22 cellular contexts compared by ENCODE assay signal in the genomic region with DNA sequence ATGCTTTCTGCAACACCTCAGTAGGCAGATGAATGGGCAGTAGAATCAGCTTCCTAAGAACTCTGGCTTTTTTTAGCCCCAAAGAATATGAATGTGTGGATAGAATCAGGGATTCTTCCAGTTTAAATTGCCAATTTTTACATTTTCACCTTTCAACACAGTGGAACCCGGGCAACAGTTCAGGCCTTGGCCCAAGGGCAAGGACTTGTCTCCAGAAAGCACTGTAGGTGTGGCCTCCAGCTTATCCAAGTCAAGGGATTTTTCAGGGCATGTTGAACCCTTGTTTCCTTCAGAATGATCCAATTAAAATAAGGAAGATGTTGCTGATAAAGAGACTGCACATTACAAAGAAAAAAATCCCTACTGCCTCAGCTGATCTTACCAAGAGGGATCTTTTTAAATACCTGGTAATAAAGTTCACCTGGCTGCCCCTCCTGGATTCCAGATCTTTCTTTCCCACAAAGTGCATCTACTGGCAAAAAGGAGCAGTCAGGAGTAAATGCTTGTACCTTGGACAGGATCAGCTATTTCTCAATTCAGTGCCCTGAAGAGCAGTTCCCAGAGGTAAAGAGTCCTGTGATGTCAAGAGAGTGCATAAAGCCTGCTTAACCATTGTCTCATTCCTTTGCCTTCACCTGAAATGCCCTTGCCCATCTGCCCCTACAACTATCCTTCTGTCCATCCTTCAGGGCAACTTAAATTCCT.
"Had no signal": no experiment of that assay in that cellular context is flagged by ENCODE, and none has a peak within 500 bp of the region (broad histone marks: within the 10 kb centered on the region; RNA-seq: fewer than 3 reads in every experiment).

No MANE protein-coding gene starts in this region.

- H3K9me3 ChIP-seq: gastroesophageal sphincter, heart right ventricle, pancreas, sigmoid colon, stomach, tibial artery had no signal

- H3K4me1 ChIP-seq: foreskin keratinocyte, pancreas, sigmoid colon, stomach had no signal

- H3K4me3 ChIP-seq: dorsolateral prefrontal cortex, gastroesophageal sphincter, heart right ventricle, pancreas, sigmoid colon, stomach, tibial artery had no signal

- H3K4me1 Mint-ChIP-seq: stimulated activated effector memory CD8-positive, alpha-beta T cell treated with anti-CD3 and anti-CD28 coated beads, Interleukin-12 subunit alpha, Interleukin-12 subunit beta, amount 100 ng/mL, for 72 hours had no signal

- H3K36me3 ChIP-seq: pancreas had no signal

- H3K27ac Mint-ChIP-seq: stimulated activated effector memory CD8-positive, alpha-beta T cell treated with anti-CD3 and anti-CD28 coated beads, Interleukin-12 subunit alpha, Interleukin-12 subunit beta, amount 100 ng/mL, for 72 hours; type B pancreatic cell had no signal

- H3K27me3 Mint-ChIP-seq: type B pancreatic cell had no signal

- H3K27me3 ChIP-seq: dorsolateral prefrontal cortex, gastroesophageal sphincter, heart right ventricle, pancreas, sigmoid colon, stomach, tibial artery had no signal

- DNase-seq: central memory CD4-positive, alpha-beta T cell; dorsolateral prefrontal cortex; effector CD4-positive, alpha-beta T cell; heart right ventricle; hippocampal formation; kidney glomerular epithelial cell; left colon; mesendoderm; naive thymus-derived CD8-positive, alpha-beta T cell; occipital lobe; pancreas; sigmoid colon; stimulated activated CD4-positive, alpha-beta T cell treated with anti-CD3 and anti-CD28 coated beads, Interleukin-2, amount 100 ng/mL, for 24 hours; stimulated activated CD4-positive, alpha-beta T cell treated with anti-CD3 and anti-CD28 coated beads, Interleukin-4, amount 100 ng/mL, for 24 hours; stimulated activated naive CD4-positive, alpha-beta T cell treated with Interleukin-2 at 50 U/mL for 16 hours; stomach; tibial artery had no signal

- H3K27ac ChIP-seq: epithelial cell of prostate, foreskin keratinocyte, gastroesophageal sphincter, heart right ventricle, pancreas, sigmoid colon, stomach, tibial artery had no signal

- H3K4me3 Mint-ChIP-seq: naive thymus-derived CD8-positive, alpha-beta T cell; stimulated activated effector memory CD8-positive, alpha-beta T cell treated with anti-CD3 and anti-CD28 coated beads, Interleukin-12 subunit alpha, Interleukin-12 subunit beta, amount 100 ng/mL, for 72 hours; type B pancreatic cell had no signal

- H3K9me3 Mint-ChIP-seq: naive thymus-derived CD8-positive, alpha-beta T cell; stimulated activated effector memory CD8-positive, alpha-beta T cell treated with anti-CD3 and anti-CD28 coated beads, Interleukin-12 subunit alpha, Interleukin-12 subunit beta, amount 100 ng/mL, for 72 hours; type B pancreatic cell had no signal

- H3K36me3 Mint-ChIP-seq: stimulated activated effector memory CD8-positive, alpha-beta T cell treated with anti-CD3 and anti-CD28 coated beads, Interleukin-12 subunit alpha, Interleukin-12 subunit beta, amount 100 ng/mL, for 72 hours had no signal
